In genomic region chr18:35045121-35045520, GRCh38 we compare ENCODE assay signal across 11 cellular contexts. TPM values are rescaled to one million over a fixed set of nuclear protein-coding genes. Genes with fewer than 3 reads are reported as not detected.
DNase-seq lines count a peak whose midpoint lies in the region; ATAC-seq and TF ChIP-seq lines count a peak whose summit lies in the region.
"Had no signal": no experiment of that assay in that cellular context is flagged by ENCODE, and none has a peak within 500 bp of the region (broad histone marks: within the 10 kb centered on the region; RNA-seq: fewer than 3 reads in every experiment).

No MANE protein-coding gene starts in this region.

- peaks cover 0 to 4% (median 0%) of the 10 kb centered on the region in 11 experiments; a peak in 3 of 22 replicates for H3K9me3 ChIP-seq in BLaER1 treated with 17β-estradiol and CSF1 and Interleukin-3, amounts not matched to agents 10 nM and 100 nM (replicated peaks in 1 of 11)
- H3K9me3 ChIP-seq in lower lobe of right lung: no peaks in the 10 kb centered on the region
- H3K9me3 ChIP-seq in testis: no peaks in the 10 kb centered on the region
- no peaks in the 10 kb centered on the region for H3K9me3 ChIP-seq in endodermal cell (ENCODE audit: control insufficient read depth, low read length)

- H3K27me3 ChIP-seq in BLaER1 treated with 17β-estradiol and CSF1 and Interleukin-3, amounts not matched to agents 10 nM and 100 nM: no peaks in the 10 kb centered on the region
- H3K27me3 ChIP-seq in lower lobe of right lung (ENCODE audit: low read depth) (no peaks in the 10 kb centered on the region), testis (no peaks in the 10 kb centered on the region), endodermal cell (ENCODE audit: control insufficient read depth, insufficient read depth, low read length, poor library complexity, severe bottlenecking) (no peaks in the 10 kb centered on the region)

- no peaks in the 10 kb centered on the region for H3K27me3 Mint-ChIP-seq in endodermal cell (ENCODE audit: insufficient read depth)
- H3K27me3 Mint-ChIP-seq: dendritic cell treated with granulocyte-macrophage colony-stimulating factor and Interleukin-4, amounts not matched to agents 40 ng/mL and 50 ng/mL, for 4 days had no signal

- peaks cover 28% of the 10 kb centered on the region for H3K4me1 Mint-ChIP-seq in endodermal cell

- peak overlapping the region in 7 of 11 experiments; percentile 3 to 54 (median 22); a peak in 10 of 22 replicates for H3K27ac ChIP-seq in BLaER1 treated with 17β-estradiol and CSF1 and Interleukin-3, amounts not matched to agents 10 nM and 100 nM
- H3K27ac ChIP-seq in lower lobe of right lung: peak overlapping the region; percentile 1
- no peak overlapping the region for H3K27ac ChIP-seq in testis
- H3K27ac ChIP-seq in endodermal cell (ENCODE audit: low read depth, low read length): no peak overlapping the region

- H3K36me3 ChIP-seq in BLaER1 treated with 17β-estradiol and CSF1 and Interleukin-3, amounts not matched to agents 10 nM and 100 nM: peaks cover 0 to 4% (median 0%) of the 10 kb centered on the region in 11 experiments; a peak in 2 of 22 replicates
- H3K36me3 ChIP-seq in lower lobe of right lung: no peaks in the 10 kb centered on the region
- no peaks in the 10 kb centered on the region for H3K36me3 ChIP-seq in testis (ENCODE audit: low read depth, missing control alignments)
- no peaks in the 10 kb centered on the region for H3K36me3 ChIP-seq in endodermal cell (ENCODE audit: control insufficient read depth, insufficient read depth, low read length)

- H3K4me1 ChIP-seq in BLaER1 treated with 17β-estradiol and CSF1 and Interleukin-3, amounts not matched to agents 10 nM and 100 nM: peaks cover 71 to 78% (median 74%) of the 10 kb centered on the region in 10 experiments
- peaks cover 77% of the 10 kb centered on the region for H3K4me1 ChIP-seq in lower lobe of right lung
- H3K4me1 ChIP-seq in testis: peaks cover 22% of the 10 kb centered on the region
- peaks cover 3% of the 10 kb centered on the region for H3K4me1 ChIP-seq in endodermal cell (ENCODE audit: control insufficient read depth, insufficient read depth, low read length)

- WGBS in testis, 2 donors: 40 to 47% methylated on average over 4 of the region's 4 CpGs
- 83% methylated on average over 4 of the region's 4 CpGs for WGBS in endodermal cell (ENCODE audit: insufficient coverage in 1 of 2, insufficient read length in 1 of 2), 2 experiments

- H3K9ac ChIP-seq in BLaER1 treated with 17β-estradiol and CSF1 and Interleukin-3, amounts not matched to agents 10 nM and 100 nM: peak overlapping the region in 5 of 11 experiments; percentile 5 to 53 (median 19); a peak in 8 of 22 replicates
- H3K9ac ChIP-seq in endodermal cell (ENCODE audit: extremely low read depth, low read length, poor library complexity, severe bottlenecking): no peak overlapping the region

- TF ChIP-seq CTCF in lower lobe of right lung (IDR thresholded peaks at IDR 0.05) (no peak), testis (IDR thresholded peaks at IDR 0.05) (no peak), endodermal cell (conservative IDR thresholded peaks at IDR 0.05) (no peak)

- H3K27ac Mint-ChIP-seq in endodermal cell: no peak overlapping the region
- H3K27ac Mint-ChIP-seq: dendritic cell treated with granulocyte-macrophage colony-stimulating factor and Interleukin-4, amounts not matched to agents 40 ng/mL and 50 ng/mL, for 4 days had no signal

- intact Hi-C loops in lower lobe of right lung (cut with DNase I): no loop called here
- intact Hi-C loops in testis (cut with DNase I; ENCODE audit: low total_unique reads): no loop called here

- H3K4me2 ChIP-seq in BLaER1 treated with 17β-estradiol and CSF1 and Interleukin-3, amounts not matched to agents 10 nM and 100 nM: peak overlapping the region; percentile 89 to 98 (median 91); a peak in 21 of 22 replicates

- no peak for TF ChIP-seq POLR2A in testis (IDR thresholded peaks at IDR 0.05)

- DNase-seq in EH (ENCODE audit: low read depth) (peak; percentile 72), SHP77 treated with DMSO at 0.1 percent for 48 hours (lab: John Stamatoyannopoulos, UW) (peak; percentile 32), lower lobe of right lung (no peak), testis (no peak), endodermal cell (no peak)
- no peak for DNase-seq in stimulated activated CD4-positive, alpha-beta T cell treated with anti-CD3 and anti-CD28 coated beads, Interleukin-2, amount 100 ng/mL, for 48 hours
- DNase-seq: NCI-H187 treated with DMSO at 0.1 percent for 48 hours had no signal

- H3K9me3 Mint-ChIP-seq in endodermal cell: no peaks in the 10 kb centered on the region
- H3K9me3 Mint-ChIP-seq: dendritic cell treated with granulocyte-macrophage colony-stimulating factor and Interleukin-4, amounts not matched to agents 40 ng/mL and 50 ng/mL, for 4 days had no signal

- H3K4me3 ChIP-seq in BLaER1 treated with 17β-estradiol and CSF1 and Interleukin-3, amounts not matched to agents 10 nM and 100 nM: no peak overlapping the region
- H3K4me3 ChIP-seq in lower lobe of right lung (no peak overlapping the region), testis (no peak overlapping the region), endodermal cell (ENCODE audit: low read length) (no peak overlapping the region)
- H3K4me3 ChIP-seq: lung had no signal

- no peak for ATAC-seq in lower lobe of right lung
- no peak for ATAC-seq in activated CD4-positive, CD25-positive, alpha-beta regulatory T cell treated with anti-CD3 and anti-CD28 coated beads, Interleukin-2, amount 50 U/mL, for 24 hours

- H3K4me3 Mint-ChIP-seq in endodermal cell: no peak overlapping the region
- H3K4me3 Mint-ChIP-seq: dendritic cell treated with granulocyte-macrophage colony-stimulating factor and Interleukin-4, amounts not matched to agents 40 ng/mL and 50 ng/mL, for 4 days had no signal

- H4K20me1 ChIP-seq in BLaER1 treated with 17β-estradiol and CSF1 and Interleukin-3, amounts not matched to agents 10 nM and 100 nM: peaks cover 0 to 32% (median 3%) of the 10 kb centered on the region in 11 experiments; a peak in 6 of 22 replicates

- H3K36me3 Mint-ChIP-seq in endodermal cell (ENCODE audit: low read depth): peaks cover 1% of the 10 kb centered on the region

RNA-seq across cellular contexts. Expression of gene MAPRE2, which starts 3.9 kb away (rescaled TPM):
- 33.8 TPM for total RNA-seq in lower lobe of right lung
- total RNA-seq in testis: 10 to 100 TPM; 15.2 to 17.2 TPM
- 14.8 TPM for polyA plus RNA-seq in testis (ENCODE audit: insufficient read depth, low read depth, low replicate concordance)
- 10 to 100 TPM; 15.2 to 16.5 TPM for total RNA-seq in endodermal cell
- 28.2 TPM for polyA plus RNA-seq in endodermal cell (2013, experiment 1 of 2)
- 26.1 TPM for polyA plus RNA-seq in endodermal cell (2013, experiment 2 of 2)

Comparison
In these comparisons a context has a peak if more than half of its experiments do, and no peak if none do; other contexts are left out.
1. H3K27ac ChIP-seq: peak in BLaER1 treated with 17β-estradiol and CSF1 and Interleukin-3, amounts not matched to agents 10 nM and 100 nM (7 of 11) and lower lobe of right lung (single experiment); none in testis (0 of 2) and endodermal cell (single experiment).
2. DNase-seq: peak in EH (single experiment) and SHP77 treated with DMSO at 0.1 percent for 48 hours (single experiment); none in lower lobe of right lung (single experiment), testis (single experiment), endodermal cell (single experiment) and stimulated activated CD4-positive, alpha-beta T cell treated with anti-CD3 and anti-CD28 coated beads, Interleukin-2, amount 100 ng/mL, for 48 hours (0 of 2).